Comparison of ENCODE assay signal across 9 cellular contexts in genomic region chr3:43287514-43287913, GRCh38. TPM values are rescaled to one million over a fixed set of nuclear protein-coding genes. Genes with fewer than 3 reads are reported as not detected.
A peak's percentile ranks its signal among the peaks of the same experiment; 100 is the strongest.
DNase-seq lines count a peak whose midpoint lies in the region; ATAC-seq, FAIRE-seq and TF ChIP-seq lines count a peak whose summit lies in the region.
"Had no signal": no experiment of that assay in that cellular context is flagged by ENCODE, and none has a peak within 500 bp of the region (broad histone marks: within the 10 kb centered on the region; RNA-seq: fewer than 3 reads in every experiment).

No MANE protein-coding gene starts in this region.

- no peaks in the 10 kb centered on the region for H3K9me3 Mint-ChIP-seq in T-helper 1 cell treated with Interleukin-12 subunit alpha and Interleukin-12 subunit beta and Interleukin-4 antibody, amounts not matched to agents 30 μg/mL and 1 μg/mL, for 36 hours
- no peaks in the 10 kb centered on the region for H3K9me3 Mint-ChIP-seq in activated T-helper 17 cell treated with anti-CD3 and anti-CD28 coated beads, Interleukin-2, amount 50 U/mL, for 72 hours

- no peaks in the 10 kb centered on the region for H3K27me3 ChIP-seq in keratinocyte (ENCODE audit: control insufficient read depth, extremely low read depth, insufficient read depth, low read length)

- peak overlapping the region; percentile 75 for H3K9ac ChIP-seq in keratinocyte (ENCODE audit: control insufficient read depth, extremely low read depth, insufficient read depth, low read length)

- peak overlapping the region; percentile 98 for H3K27ac Mint-ChIP-seq in T-helper 1 cell treated with Interleukin-12 subunit alpha and Interleukin-12 subunit beta and Interleukin-4 antibody, amounts not matched to agents 30 μg/mL and 1 μg/mL, for 36 hours
- H3K27ac Mint-ChIP-seq in activated T-helper 17 cell treated with anti-CD3 and anti-CD28 coated beads, Interleukin-2, amount 50 U/mL, for 72 hours = peak overlapping the region; percentile 87

- H3K4me2 ChIP-seq in keratinocyte (ENCODE audit: control insufficient read depth, extremely low read depth, insufficient read depth, low read depth, low read length) = peak overlapping the region; percentile 97

- no peak for DNase-seq in T-helper 1 cell
- DNase-seq in keratinocyte (ENCODE audit: low read depth, low spot score) = no peak
- DNase-seq in substantia nigra (lab: John Stamatoyannopoulos, UW) = no peak
- no peak for DNase-seq in NCI-H1092 (lab: John Stamatoyannopoulos, UW)
- DNase-seq in nucleus accumbens (lab: John Stamatoyannopoulos, UW) = no peak
- DNase-seq: COR-L47 had no signal

- H3K36me3 Mint-ChIP-seq in T-helper 1 cell treated with Interleukin-12 subunit alpha and Interleukin-12 subunit beta and Interleukin-4 antibody, amounts not matched to agents 30 μg/mL and 1 μg/mL, for 36 hours (ENCODE audit: low read depth) = peaks cover 28% of the 10 kb centered on the region
- H3K36me3 Mint-ChIP-seq in activated T-helper 17 cell treated with anti-CD3 and anti-CD28 coated beads, Interleukin-2, amount 50 U/mL, for 72 hours (ENCODE audit: low read depth) = peaks cover 25% of the 10 kb centered on the region

- H3K79me2 ChIP-seq in keratinocyte (ENCODE audit: control insufficient read depth, insufficient read depth, low read length) = peaks cover 57% of the 10 kb centered on the region

- peak overlapping the region; percentile 80 for H3K27ac ChIP-seq in keratinocyte (ENCODE audit: control insufficient read depth, insufficient read depth, low read length)
- H3K27ac ChIP-seq in substantia nigra (ENCODE audit: low read depth, low read length, poor library complexity, severe bottlenecking) = peak overlapping the region; percentile 54

- H3K4me3 ChIP-seq in keratinocyte (ENCODE audit: control insufficient read depth in 2 of 3, extremely low read depth in 1 of 3, insufficient read depth in 2 of 3, low read depth in 1 of 3, low read length in 3 of 3) = peak overlapping the region; percentile 68 to 81 (median 73)

- no peak for ATAC-seq in activated T-helper 17 cell treated with anti-CD3 and anti-CD28 coated beads, Interleukin-2, amount 50 U/mL, for 72 hours (replicated peaks)
- no peak for ATAC-seq in HG02884 (IDR thresholded peaks at IDR 0.05; ENCODE audit: unreplicated experiment)

- no peak for TF ChIP-seq CTCF in keratinocyte (optimal IDR thresholded peaks at IDR 0.05 in 1 of 3, IDR thresholded peaks at IDR 0.05 in 1 of 3, conservative IDR thresholded peaks at IDR 0.05 in 1 of 3; ENCODE audit: extremely low read depth in 1 of 3, insufficient read depth in 2 of 3, low read length in 3 of 3)

- H3K36me3 ChIP-seq in keratinocyte (ENCODE audit: control insufficient read depth in 2 of 2, extremely low read depth in 1 of 2, insufficient read depth in 2 of 2, low read length in 2 of 2) = peaks cover 0 to 6% of the 10 kb centered on the region in 2 experiments

- dilution Hi-C loops in keratinocyte (cut with MboI; ENCODE audit: extremely low pct_ligation_motif_present, low sequenced_read_pairs) = no loop called here

- peaks cover 44% of the 10 kb centered on the region for H3K4me1 ChIP-seq in keratinocyte (ENCODE audit: control insufficient read depth, extremely low read depth, insufficient read depth, low read length)

- FAIRE-seq in keratinocyte (lab: Jason Lieb, UNC) = no peak

- peaks cover 3% of the 10 kb centered on the region for H4K20me1 ChIP-seq in keratinocyte (ENCODE audit: control insufficient read depth, extremely low read depth, insufficient read depth, low read length)

- H3K4me3 Mint-ChIP-seq in T-helper 1 cell treated with Interleukin-12 subunit alpha and Interleukin-12 subunit beta and Interleukin-4 antibody, amounts not matched to agents 30 μg/mL and 1 μg/mL, for 36 hours = peak overlapping the region; percentile 99
- peak overlapping the region; percentile 90 for H3K4me3 Mint-ChIP-seq in activated T-helper 17 cell treated with anti-CD3 and anti-CD28 coated beads, Interleukin-2, amount 50 U/mL, for 72 hours

- H3K9me1 ChIP-seq in keratinocyte (ENCODE audit: control insufficient read depth, extremely low read depth, insufficient read depth, low read length) = peaks cover 5% of the 10 kb centered on the region

- peaks cover 43% of the 10 kb centered on the region for H3K4me1 Mint-ChIP-seq in T-helper 1 cell treated with Interleukin-12 subunit alpha and Interleukin-12 subunit beta and Interleukin-4 antibody, amounts not matched to agents 30 μg/mL and 1 μg/mL, for 36 hours (ENCODE audit: low read depth)
- peaks cover 33% of the 10 kb centered on the region for H3K4me1 Mint-ChIP-seq in activated T-helper 17 cell treated with anti-CD3 and anti-CD28 coated beads, Interleukin-2, amount 50 U/mL, for 72 hours

- H2AFZ ChIP-seq in keratinocyte (ENCODE audit: control insufficient read depth, low read length) = no peak overlapping the region

- no peaks in the 10 kb centered on the region for H3K9me3 ChIP-seq in keratinocyte (ENCODE audit: control insufficient read depth, low read depth, low read length)

- H3K27me3 Mint-ChIP-seq in T-helper 1 cell treated with Interleukin-12 subunit alpha and Interleukin-12 subunit beta and Interleukin-4 antibody, amounts not matched to agents 30 μg/mL and 1 μg/mL, for 36 hours (ENCODE audit: low read depth) = peaks cover 8% of the 10 kb centered on the region
- H3K27me3 Mint-ChIP-seq in activated T-helper 17 cell treated with anti-CD3 and anti-CD28 coated beads, Interleukin-2, amount 50 U/mL, for 72 hours = no peaks in the 10 kb centered on the region

RNA-seq across cellular contexts. Expression of gene SNRK, which starts 1.2 kb away (rescaled TPM):
- total RNA-seq in activated T-helper 17 cell treated with anti-CD3 and anti-CD28 coated beads, Interleukin-2, amount 50 U/mL, for 72 hours = 10 to 100 TPM; 25.7 to 25.8 TPM
- polyA plus RNA-seq in keratinocyte = 9.4 to 15.7 TPM (median 11.5 TPM) in 3 replicates
- 9.4 TPM for polyA plus RNA-seq in keratinocyte (2011; ENCODE audit: low read depth)
- 6.0 and 8.6 TPM in 2 replicates for polyA plus RNA-seq in keratinocyte (2011; cell fraction: cytosol; rRNA removed)
- 15.5 and 16.8 TPM in 2 replicates for polyA plus RNA-seq in keratinocyte (2011; cell fraction: nucleus; rRNA removed)
- 10.1 and 13.6 TPM in 2 replicates for polyA plus RNA-seq in keratinocyte (2012; ENCODE audit: low replicate concordance)
- 34.0 to 53.3 TPM (median 37.1 TPM) in 3 replicates for polyA minus RNA-seq in keratinocyte
- polyA minus RNA-seq in keratinocyte (2011; cell fraction: cytosol; rRNA and poly(A)+ RNA removed) = 23.0 TPM
- 18.5 and 37.1 TPM in 2 replicates for polyA minus RNA-seq in keratinocyte (2011; cell fraction: nucleus; rRNA and poly(A)+ RNA removed)
